Comparison of ENCODE assay signal across 1 cellular context in genomic region chr12:53011889-53012288, GRCh38.
TF ChIP-seq lines count a peak whose summit lies in the region.

No MANE protein-coding gene starts in this region.

TF ChIP-seq in HepG2, 621 proteins besides CTCF, POLR2A, EP300 and RAD21 (continued from another document):
- TF ChIP-seq ZBTB25 (CRISPR knock-in tag; IDR thresholded peaks at IDR 0.05) (no peak), MYPOP (CRISPR knock-in tag; IDR thresholded peaks at IDR 0.05) (no peak), ZNF850 (CRISPR knock-in tag; conservative IDR thresholded peaks at IDR 0.05) (no peak), KAT7 (CRISPR knock-in tag; IDR thresholded peaks at IDR 0.05; ENCODE audit: borderline replicate concordance) (no peak), ZNF451 (CRISPR knock-in tag; IDR thresholded peaks at IDR 0.05) (no peak), HOXA3 (CRISPR knock-in tag; IDR thresholded peaks at IDR 0.05) (no peak), TOE1 (CRISPR knock-in tag; IDR thresholded peaks at IDR 0.05) (no peak), SAP130 (CRISPR knock-in tag; IDR thresholded peaks at IDR 0.05; ENCODE audit: low read depth) (peak; percentile 65), ASH2L (IDR thresholded peaks at IDR 0.05; ENCODE audit: insufficient read length, low read depth, low read length) (no peak), GMEB1 (CRISPR knock-in tag; IDR thresholded peaks at IDR 0.05; ENCODE audit: borderline replicate concordance) (no peak), ZC3H4 (CRISPR knock-in tag; IDR thresholded peaks at IDR 0.05; ENCODE audit: borderline replicate concordance) (no peak), CEBPZ (IDR thresholded peaks at IDR 0.05; ENCODE audit: low read length) (no peak), PAX8 (CRISPR knock-in tag; IDR thresholded peaks at IDR 0.05; ENCODE audit: borderline replicate concordance) (no peak), REXO4 (CRISPR knock-in tag; IDR thresholded peaks at IDR 0.05; ENCODE audit: borderline replicate concordance) (no peak), CEBPG (CRISPR knock-in tag; IDR thresholded peaks at IDR 0.05) (peak; percentile 32; the same call in 1 of the 2 replicates), HNF4A (CRISPR knock-in tag; IDR thresholded peaks at IDR 0.05) (peak; percentile 89), TRIM22 (IDR thresholded peaks at IDR 0.05) (no peak), MED1 (CRISPR knock-in tag; IDR thresholded peaks at IDR 0.05) (0 out of 2 replicates have a peak, but pooled peaks have one; percentile 25), HNF4G (IDR thresholded peaks at IDR 0.05; ENCODE audit: borderline replicate concordance, low read depth, low read length) (peak; percentile 83), HNF4G (CRISPR knock-in tag; IDR thresholded peaks at IDR 0.05; ENCODE audit: borderline replicate concordance, low read depth) (no peak), ZGPAT (CRISPR knock-in tag; IDR thresholded peaks at IDR 0.05) (peak; percentile 55; the same call in 1 of the 2 replicates), ELF3 (CRISPR knock-in tag; IDR thresholded peaks at IDR 0.05) (peak; percentile 27; the same call in 1 of the 2 replicates), HNRNPL (IDR thresholded peaks at IDR 0.05; ENCODE audit: low read depth, low read length) (no peak), PAWR (CRISPR knock-in tag; IDR thresholded peaks at IDR 0.05; ENCODE audit: borderline replicate concordance) (no peak), FOXK1 (CRISPR knock-in tag; IDR thresholded peaks at IDR 0.05; ENCODE audit: borderline replicate concordance, low read depth) (no peak), ZNF24 (IDR thresholded peaks at IDR 0.05) (no peak), ZNF230 (CRISPR knock-in tag; IDR thresholded peaks at IDR 0.05) (no peak), FOXA3 (CRISPR knock-in tag; IDR thresholded peaks at IDR 0.05) (peak; percentile 27; the same call in 1 of the 2 replicates), ZNF503 (CRISPR knock-in tag; IDR thresholded peaks at IDR 0.05) (no peak), ZNF549 (CRISPR knock-in tag; IDR thresholded peaks at IDR 0.05) (no peak), BHLHE40 (IDR thresholded peaks at IDR 0.05; ENCODE audit: low read length) (no peak), ZIK1 (CRISPR knock-in tag; IDR thresholded peaks at IDR 0.05; ENCODE audit: borderline replicate concordance, low read depth) (no peak), GLI4 (CRISPR knock-in tag; IDR thresholded peaks at IDR 0.05; ENCODE audit: borderline replicate concordance) (no peak), ISL2 (CRISPR knock-in tag; IDR thresholded peaks at IDR 0.05) (0 out of 2 replicates have a peak, but pooled peaks have one; percentile 43), REPIN1 (CRISPR knock-in tag; IDR thresholded peaks at IDR 0.05; ENCODE audit: borderline replicate concordance, low read depth) (no peak), ZNF839 (CRISPR knock-in tag; IDR thresholded peaks at IDR 0.05; ENCODE audit: borderline replicate concordance) (no peak), ZNF792 (CRISPR knock-in tag; IDR thresholded peaks at IDR 0.05) (no peak), SOX5 (CRISPR knock-in tag; IDR thresholded peaks at IDR 0.05; ENCODE audit: borderline replicate concordance) (peak; percentile 42; the same call in 1 of the 2 replicates), ZNF138 (CRISPR knock-in tag; IDR thresholded peaks at IDR 0.05; ENCODE audit: low read depth) (no peak), ZFP37 (CRISPR knock-in tag; IDR thresholded peaks at IDR 0.05; ENCODE audit: borderline replicate concordance) (no peak), BCL6 (CRISPR knock-in tag; IDR thresholded peaks at IDR 0.05) (peak; percentile 68), SOX13 (IDR thresholded peaks at IDR 0.05) (no peak), SOX13 (CRISPR knock-in tag; conservative IDR thresholded peaks at IDR 0.05 in 1 of 2, IDR thresholded peaks at IDR 0.05 in 1 of 2) (peak in 1 of 2 experiments; percentile 42; a peak in 1 of 4 replicates), NFYC (CRISPR knock-in tag; IDR thresholded peaks at IDR 0.05) (no peak), PCBP1 (IDR thresholded peaks at IDR 0.05; ENCODE audit: borderline replicate concordance, low read depth, low read length) (no peak)
- TF ChIP-seq, protein P1, sequence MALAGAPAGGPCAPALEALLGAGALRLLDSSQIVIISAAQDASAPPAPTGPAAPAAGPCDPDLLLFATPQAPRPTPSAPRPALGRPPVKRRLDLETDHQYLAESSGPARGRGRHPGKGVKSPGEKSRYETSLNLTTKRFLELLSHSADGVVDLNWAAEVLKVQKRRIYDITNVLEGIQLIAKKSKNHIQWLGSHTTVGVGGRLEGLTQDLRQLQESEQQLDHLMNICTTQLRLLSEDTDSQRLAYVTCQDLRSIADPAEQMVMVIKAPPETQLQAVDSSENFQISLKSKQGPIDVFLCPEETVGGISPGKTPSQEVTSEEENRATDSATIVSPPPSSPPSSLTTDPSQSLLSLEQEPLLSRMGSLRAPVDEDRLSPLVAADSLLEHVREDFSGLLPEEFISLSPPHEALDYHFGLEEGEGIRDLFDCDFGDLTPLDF (CRISPR knock-in tag; IDR thresholded peaks at IDR 0.05) = no peak
- TF ChIP-seq, protein P2, sequence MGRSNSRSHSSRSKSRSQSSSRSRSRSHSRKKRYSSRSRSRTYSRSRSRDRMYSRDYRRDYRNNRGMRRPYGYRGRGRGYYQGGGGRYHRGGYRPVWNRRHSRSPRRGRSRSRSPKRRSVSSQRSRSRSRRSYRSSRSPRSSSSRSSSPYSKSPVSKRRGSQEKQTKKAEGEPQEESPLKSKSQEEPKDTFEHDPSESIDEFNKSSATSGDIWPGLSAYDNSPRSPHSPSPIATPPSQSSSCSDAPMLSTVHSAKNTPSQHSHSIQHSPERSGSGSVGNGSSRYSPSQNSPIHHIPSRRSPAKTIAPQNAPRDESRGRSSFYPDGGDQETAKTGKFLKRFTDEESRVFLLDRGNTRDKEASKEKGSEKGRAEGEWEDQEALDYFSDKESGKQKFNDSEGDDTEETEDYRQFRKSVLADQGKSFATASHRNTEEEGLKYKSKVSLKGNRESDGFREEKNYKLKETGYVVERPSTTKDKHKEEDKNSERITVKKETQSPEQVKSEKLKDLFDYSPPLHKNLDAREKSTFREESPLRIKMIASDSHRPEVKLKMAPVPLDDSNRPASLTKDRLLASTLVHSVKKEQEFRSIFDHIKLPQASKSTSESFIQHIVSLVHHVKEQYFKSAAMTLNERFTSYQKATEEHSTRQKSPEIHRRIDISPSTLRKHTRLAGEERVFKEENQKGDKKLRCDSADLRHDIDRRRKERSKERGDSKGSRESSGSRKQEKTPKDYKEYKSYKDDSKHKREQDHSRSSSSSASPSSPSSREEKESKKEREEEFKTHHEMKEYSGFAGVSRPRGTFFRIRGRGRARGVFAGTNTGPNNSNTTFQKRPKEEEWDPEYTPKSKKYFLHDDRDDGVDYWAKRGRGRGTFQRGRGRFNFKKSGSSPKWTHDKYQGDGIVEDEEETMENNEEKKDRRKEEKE (IDR thresholded peaks at IDR 0.05) = no peak
- TF ChIP-seq, protein P3, sequence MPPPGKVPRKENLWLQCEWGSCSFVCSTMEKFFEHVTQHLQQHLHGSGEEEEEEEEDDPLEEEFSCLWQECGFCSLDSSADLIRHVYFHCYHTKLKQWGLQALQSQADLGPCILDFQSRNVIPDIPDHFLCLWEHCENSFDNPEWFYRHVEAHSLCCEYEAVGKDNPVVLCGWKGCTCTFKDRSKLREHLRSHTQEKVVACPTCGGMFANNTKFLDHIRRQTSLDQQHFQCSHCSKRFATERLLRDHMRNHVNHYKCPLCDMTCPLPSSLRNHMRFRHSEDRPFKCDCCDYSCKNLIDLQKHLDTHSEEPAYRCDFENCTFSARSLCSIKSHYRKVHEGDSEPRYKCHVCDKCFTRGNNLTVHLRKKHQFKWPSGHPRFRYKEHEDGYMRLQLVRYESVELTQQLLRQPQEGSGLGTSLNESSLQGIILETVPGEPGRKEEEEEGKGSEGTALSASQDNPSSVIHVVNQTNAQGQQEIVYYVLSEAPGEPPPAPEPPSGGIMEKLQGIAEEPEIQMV (CRISPR knock-in tag; IDR thresholded peaks at IDR 0.05; ENCODE audit: low read depth) = no peak
